In the genomic region with DNA sequence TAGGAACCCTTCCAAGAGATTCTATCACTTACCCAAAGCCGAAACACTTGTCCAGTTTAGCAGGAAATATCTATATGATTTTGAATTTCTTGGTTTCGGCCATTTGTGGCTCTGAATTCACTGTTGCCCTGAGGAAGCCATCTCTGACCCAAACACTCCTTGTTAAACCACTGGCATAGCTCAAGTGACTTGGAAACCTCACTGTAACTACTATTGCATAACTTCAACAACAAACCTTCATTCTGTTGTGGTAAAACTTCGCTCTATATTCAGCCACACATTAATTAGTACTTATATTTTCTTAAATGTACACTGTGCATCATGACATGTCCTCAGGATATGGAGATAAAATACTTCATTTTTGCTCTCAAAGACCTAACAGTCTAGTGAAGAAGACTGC, we compare ENCODE assay signal across 15 cellular contexts.
"Had no signal": no experiment of that assay in that cellular context is flagged by ENCODE, and none has a peak within 500 bp of the region (broad histone marks: within the 10 kb centered on the region; RNA-seq: fewer than 3 reads in every experiment).

No MANE protein-coding gene starts in this region.

- DNase-seq: activated CD4-positive, alpha-beta T cell treated with anti-CD3 and anti-CD28 coated beads for 4 hours; activated CD8-positive, alpha-beta T cell treated with anti-CD3 and anti-CD28 coated beads for 36 hours; activated effector memory CD4-positive, alpha-beta T cell treated with Interleukin-2 at 50 U/mL for 16 hours; activated naive CD4-positive, alpha-beta T cell treated with anti-CD3 and anti-CD28 coated beads, Interleukin-2, amount 50 U/mL, for 16 hours; activated T-cell treated with anti-CD3 and anti-CD28 coated beads, Interleukin-2, amount 50 U/mL, for 4 hours; foreskin fibroblast; nucleus accumbens; right lobe of liver; stimulated activated naive CD8-positive, alpha-beta T cell treated with anti-CD3 and anti-CD28 coated beads, Interleukin-15, Interleukin-2, amounts not matched to agents 100 U/mL and 50 U/mL, for 24 hours; T-helper 17 cell; testis had no signal

- H3K9me3 ChIP-seq: adrenal gland, right lobe of liver, testis had no signal

- H3K36me3 ChIP-seq: adrenal gland, cardiac muscle cell, right lobe of liver had no signal

- H3K4me1 ChIP-seq: adrenal gland, right lobe of liver, testis had no signal

- H3K27ac ChIP-seq: cardiac muscle cell, testis had no signal

- H3K4me3 ChIP-seq: adrenal gland, cardiac muscle cell, right lobe of liver, testis had no signal

- ATAC-seq: activated CD8-positive, alpha-beta T cell treated with anti-CD3 and anti-CD28 coated beads for 36 hours; activated T-cell treated with anti-CD3 and anti-CD28 coated beads, Interleukin-2, amount 50 U/mL, for 4 hours; esophagus mucosa; stimulated activated naive CD8-positive, alpha-beta T cell treated with anti-CD3 and anti-CD28 coated beads, Interleukin-15, Interleukin-2, amounts not matched to agents 100 U/mL and 50 U/mL, for 24 hours; T-helper 17 cell; WTC11 had no signal

- H3K27me3 ChIP-seq: adrenal gland, cardiac muscle cell, right lobe of liver, testis had no signal
